In genomic region chr3:149587383-149587782, GRCh38 we compare ENCODE assay signal across 20 cellular contexts.
"Had no signal": no experiment of that assay in that cellular context is flagged by ENCODE, and none has a peak within 500 bp of the region (broad histone marks: within the 10 kb centered on the region; RNA-seq: fewer than 3 reads in every experiment).

No MANE protein-coding gene starts in this region.

- H3K27ac ChIP-seq: dorsolateral prefrontal cortex, lower lobe of right lung, right atrium auricular region had no signal

- H3K27me3 ChIP-seq: dorsolateral prefrontal cortex, right atrium auricular region, tibial nerve had no signal

- DNase-seq: activated CD4-positive, alpha-beta T cell treated with anti-CD3 and anti-CD28 coated beads for 1 hour; activated CD4-positive, alpha-beta T cell treated with anti-CD3 and anti-CD28 coated beads, Interleukin-2, amount 50 U/mL, for 1 hour; activated CD8-positive, alpha-beta T cell treated with anti-CD3 and anti-CD28 coated beads, Interleukin-2, amount 10 ng/mL, durations not matched to agents 7 days and 5 days; activated gamma-delta T cell; activated naive CD4-positive, alpha-beta T cell treated with anti-CD3 and anti-CD28 coated beads, Interleukin-2, amount 50 U/mL, for 16 hours; activated naive CD8-positive, alpha-beta T cell treated with anti-CD3 and anti-CD28 coated beads, Interleukin-2, amount 50 U/mL, for 24 hours; caudate nucleus; dorsolateral prefrontal cortex; effector memory CD8-positive, alpha-beta T cell; heart right ventricle; kidney; lower lobe of right lung; mesendoderm; naive B cell; occipital lobe; stimulated activated CD4-positive, alpha-beta T cell treated with anti-CD3 and anti-CD28 coated beads, Interleukin-1b, Interleukin-23, amount 100 ng/mL, for 48 hours; stimulated activated naive CD8-positive, alpha-beta T cell treated with anti-CD3 and anti-CD28 coated beads, Interleukin-15, amount 100 ng/mL, for 72 hours; T-helper 9 cell had no signal

- H3K4me3 ChIP-seq: dorsolateral prefrontal cortex, heart right ventricle, lower lobe of right lung, right atrium auricular region, tibial nerve had no signal

- H3K9me3 ChIP-seq: heart right ventricle, lower lobe of right lung, right atrium auricular region, tibial nerve had no signal

- H3K36me3 ChIP-seq: heart right ventricle, lower lobe of right lung, right atrium auricular region, tibial nerve had no signal
